Comparison of ENCODE assay signal across 14 cellular contexts in the genomic region with DNA sequence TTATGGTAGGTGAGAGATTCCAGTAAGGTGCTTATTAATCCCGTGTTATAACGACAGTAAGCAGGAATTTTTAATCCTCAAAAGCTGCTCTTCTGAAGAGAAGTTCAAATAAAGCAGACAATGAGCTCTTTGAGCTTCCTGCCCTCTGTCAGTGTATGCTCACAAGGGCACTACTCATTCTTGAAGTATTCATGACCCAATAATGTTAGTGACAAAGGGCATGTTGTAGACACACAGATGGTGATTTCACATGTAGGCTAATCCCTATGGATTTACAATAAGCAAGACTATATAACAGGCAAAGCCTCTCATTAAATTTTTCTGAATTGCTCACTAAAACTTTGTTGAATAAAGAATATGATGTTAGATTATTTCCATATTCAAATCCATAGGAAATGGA.
DNase-seq lines count a peak whose midpoint lies in the region; ATAC-seq, FAIRE-seq and TF ChIP-seq lines count a peak whose summit lies in the region.
"Had no signal": no experiment of that assay in that cellular context is flagged by ENCODE, and none has a peak within 500 bp of the region (broad histone marks: within the 10 kb centered on the region; RNA-seq: fewer than 3 reads in every experiment).

No MANE protein-coding gene starts in this region.

- H3K27ac ChIP-seq in small intestine (ENCODE audit: low read depth in 1 of 2, low read length in 1 of 2) = peak overlapping the region in 1 of 2 donors; percentile 68
- no peak overlapping the region for H3K27ac ChIP-seq in RWPE1
- H3K27ac ChIP-seq: A549, C4-2B had no signal

- no peaks in the 10 kb centered on the region for H3K36me3 ChIP-seq in small intestine (ENCODE audit: control insufficient read depth in 2 of 2, insufficient read depth in 2 of 2, low read length in 2 of 2)
- H3K36me3 ChIP-seq: BE2C had no signal

- DNase-seq in DMS53 (lab: John Stamatoyannopoulos, UW) (peak; percentile 78), NCI-H1048 (lab: John Stamatoyannopoulos, UW) (peak; percentile 17), RPMI7951 (ENCODE audit: low read depth) (peak; percentile 5), small intestine (peak; percentile 73), superior temporal gyrus (ENCODE audit: extremely low spot score) (no peak), RWPE1 (ENCODE audit: low spot score) (no peak)
- DNase-seq: BE2C; CD4-positive, alpha-beta memory T cell; COR-L47; H7 had no signal

- CTCF ChIA-PET in RWPE1 (lab: Yijun Ruan, JAX) = no interaction called here

- no peak for TF ChIP-seq CTCF in RWPE1 (conservative IDR thresholded peaks at IDR 0.05; ENCODE audit: low read depth)

- FAIRE-seq in small intestine (lab: Jason Lieb, UNC) = no peak
- FAIRE-seq: A549 had no signal

- H3K4me3 ChIP-seq in small intestine (ENCODE audit: low read depth in 1 of 2, low read length in 2 of 2) = no peak overlapping the region
- H3K4me3 ChIP-seq: A549, GM23338 had no signal

- no peak for ATAC-seq in activated CD4-positive, CD25-positive, alpha-beta regulatory T cell treated with anti-CD3 and anti-CD28 coated beads, Interleukin-2, amount 50 U/mL, for 24 hours
- ATAC-seq: A549, GM23338 had no signal

- POLR2A ChIA-PET in RWPE1 (lab: Yijun Ruan, JAX; ENCODE audit: low non-redundant PET) = no interaction called here

- WGBS in small intestine, 3 donors = 29 to 53% (median 33%) methylated on average over 2 of the region's 2 CpGs

- H3K4me1 ChIP-seq in small intestine (ENCODE audit: control insufficient read depth in 2 of 2, insufficient read depth in 1 of 2, low read depth in 1 of 2, low read length in 1 of 2) = no peaks in the 10 kb centered on the region
- H3K4me1 ChIP-seq: A549, BE2C had no signal

- no peaks in the 10 kb centered on the region for H3K27me3 ChIP-seq in small intestine (ENCODE audit: control insufficient read depth in 2 of 2, insufficient read depth in 2 of 2, low read length in 2 of 2)
- H3K27me3 ChIP-seq: BE2C had no signal

- H3K9me3 ChIP-seq in small intestine (ENCODE audit: control insufficient read depth, low read depth) = no peaks in the 10 kb centered on the region
- H3K9me3 ChIP-seq: A549, BE2C had no signal

Comparison
In these comparisons a context has a peak if more than half of its experiments do, and no peak if none do; other contexts are left out.
1. DNase-seq: peak in DMS53 (single experiment), NCI-H1048 (single experiment), RPMI7951 (single experiment) and small intestine (single experiment); none in superior temporal gyrus (single experiment) and RWPE1 (single experiment).